In the genomic region with DNA sequence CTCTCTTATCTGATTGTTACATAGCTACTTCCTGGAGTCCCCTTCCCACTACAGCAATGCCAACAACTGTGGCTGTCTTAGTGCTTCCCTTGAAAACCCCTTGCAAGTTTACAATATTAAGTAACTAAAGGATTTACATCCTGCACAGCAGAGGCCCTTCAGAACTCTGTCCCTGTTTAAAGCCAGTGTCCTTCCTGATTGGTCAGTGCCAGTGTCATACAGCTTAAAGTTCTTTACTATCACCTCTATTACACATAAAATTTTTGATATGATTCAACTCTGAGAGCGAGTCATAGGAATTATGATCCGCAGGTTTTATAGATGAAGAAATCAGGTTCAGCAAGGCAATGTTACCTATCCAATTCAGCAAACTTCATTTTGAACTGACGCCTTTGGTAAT, we compare ENCODE assay signal across 25 cellular contexts.
"Had no signal": no experiment of that assay in that cellular context is flagged by ENCODE, and none has a peak within 500 bp of the region (broad histone marks: within the 10 kb centered on the region; RNA-seq: fewer than 3 reads in every experiment).

No MANE protein-coding gene starts in this region.

- H3K9me3 ChIP-seq: breast epithelium, SJSA1 had no signal

- H3K36me3 Mint-ChIP-seq: activated CD8-positive, alpha-beta memory T cell treated with anti-CD3 and anti-CD28 coated beads, Interleukin-2, amount 10 ng/mL, durations not matched to agents 7 days and 5 days; activated naive CD4-positive, alpha-beta T cell treated with anti-CD3 and anti-CD28 coated beads, Interleukin-2, amount 50 U/mL, for 24 hours had no signal

- DNase-seq: activated B cell treated with CpG ODN at 0.5 μM for 24 hours; activated CD4-positive, alpha-beta T cell treated with anti-CD3 and anti-CD28 coated beads for 1 hour; activated CD4-positive, alpha-beta T cell treated with anti-CD3 and anti-CD28 coated beads, Interleukin-2, amount 10 ng/mL, durations not matched to agents 24 days and 14 days; activated CD4-positive, alpha-beta T cell treated with anti-CD3 and anti-CD28 coated beads, Interleukin-2, amount 50 U/mL, for 48 hours; activated CD8-positive, alpha-beta memory T cell treated with anti-CD3 and anti-CD28 coated beads, Interleukin-2, amount 10 ng/mL, durations not matched to agents 7 days and 5 days; activated effector memory CD4-positive, alpha-beta T cell treated with Interleukin-2 at 50 U/mL for 16 hours; activated naive CD4-positive, alpha-beta T cell; activated T-cell treated with anti-CD3 and anti-CD28 coated beads, Interleukin-2, amount 50 U/mL, for 24 hours; aorta; central memory CD4-positive, alpha-beta T cell; NCI-H1092; NCI-H1417; NCI-H1930; NCI-H510A treated with DMSO at 0.1 percent for 48 hours; NCI-H69; PC-9; Right ventricle myocardium superior; RPMI8226 had no signal

- H3K4me3 ChIP-seq: breast epithelium, PC-9, SJSA1 had no signal

- H3K27me3 ChIP-seq: breast epithelium, SJSA1 had no signal

- H3K4me2 ChIP-seq: KMS-11, PC-9 had no signal

- H3K9me3 Mint-ChIP-seq: activated B cell treated with CpG ODN at 0.5 μM for 24 hours; activated CD4-positive, alpha-beta T cell treated with anti-CD3 and anti-CD28 coated beads, Interleukin-2, amount 10 ng/mL, durations not matched to agents 24 days and 14 days; activated naive CD4-positive, alpha-beta T cell treated with anti-CD3 and anti-CD28 coated beads, Interleukin-2, amount 50 U/mL, for 24 hours; activated T-cell treated with anti-CD3 and anti-CD28 coated beads, Interleukin-2, amount 50 U/mL, for 24 hours; activated T-helper 1 cell treated with anti-CD3 and anti-CD28 coated beads, Interleukin-12 subunit alpha, Interleukin-12 subunit beta, Interleukin-2, Interleukin-4 antibody, amounts not matched to agents 30 ng/mL and 10 ng/mL and 1 ng/mL, durations not matched to agents 14 hours and 24 hours and 36 hours; T-helper 1 cell treated with Interleukin-12 subunit alpha and Interleukin-12 subunit beta and Interleukin-4 antibody, amounts not matched to agents 30 μg/mL and 1 μg/mL, for 36 hours had no signal

- H3K9ac ChIP-seq: KMS-11 had no signal

- H3K4me3 Mint-ChIP-seq: activated B cell treated with CpG ODN at 0.5 μM for 24 hours; activated CD4-positive, alpha-beta T cell treated with anti-CD3 and anti-CD28 coated beads, Interleukin-2, amount 10 ng/mL, durations not matched to agents 24 days and 14 days; activated CD8-positive, alpha-beta memory T cell treated with anti-CD3 and anti-CD28 coated beads, Interleukin-2, amount 10 ng/mL, durations not matched to agents 7 days and 5 days; activated naive CD4-positive, alpha-beta T cell treated with anti-CD3 and anti-CD28 coated beads, Interleukin-2, amount 50 U/mL, for 24 hours; activated T-cell treated with anti-CD3 and anti-CD28 coated beads, Interleukin-2, amount 50 U/mL, for 24 hours; activated T-helper 1 cell treated with anti-CD3 and anti-CD28 coated beads, Interleukin-12 subunit alpha, Interleukin-12 subunit beta, Interleukin-2, Interleukin-4 antibody, amounts not matched to agents 30 ng/mL and 10 ng/mL and 1 ng/mL, durations not matched to agents 14 hours and 24 hours and 36 hours; T-helper 1 cell treated with Interleukin-12 subunit alpha and Interleukin-12 subunit beta and Interleukin-4 antibody, amounts not matched to agents 30 μg/mL and 1 μg/mL, for 36 hours had no signal

- H3K27ac Mint-ChIP-seq: activated B cell treated with CpG ODN at 0.5 μM for 24 hours; activated CD4-positive, alpha-beta T cell treated with anti-CD3 and anti-CD28 coated beads, Interleukin-2, amount 10 ng/mL, durations not matched to agents 24 days and 14 days; activated CD8-positive, alpha-beta memory T cell treated with anti-CD3 and anti-CD28 coated beads, Interleukin-2, amount 10 ng/mL, durations not matched to agents 7 days and 5 days; activated naive CD4-positive, alpha-beta T cell treated with anti-CD3 and anti-CD28 coated beads, Interleukin-2, amount 50 U/mL, for 24 hours; activated T-cell treated with anti-CD3 and anti-CD28 coated beads, Interleukin-2, amount 50 U/mL, for 24 hours; activated T-helper 1 cell treated with anti-CD3 and anti-CD28 coated beads, Interleukin-12 subunit alpha, Interleukin-12 subunit beta, Interleukin-2, Interleukin-4 antibody, amounts not matched to agents 30 ng/mL and 10 ng/mL and 1 ng/mL, durations not matched to agents 14 hours and 24 hours and 36 hours; T-helper 1 cell treated with Interleukin-12 subunit alpha and Interleukin-12 subunit beta and Interleukin-4 antibody, amounts not matched to agents 30 μg/mL and 1 μg/mL, for 36 hours had no signal

- H3K27me3 Mint-ChIP-seq: activated B cell treated with CpG ODN at 0.5 μM for 24 hours; activated CD4-positive, alpha-beta T cell treated with anti-CD3 and anti-CD28 coated beads, Interleukin-2, amount 10 ng/mL, durations not matched to agents 24 days and 14 days; activated CD8-positive, alpha-beta memory T cell treated with anti-CD3 and anti-CD28 coated beads, Interleukin-2, amount 10 ng/mL, durations not matched to agents 7 days and 5 days; activated naive CD4-positive, alpha-beta T cell treated with anti-CD3 and anti-CD28 coated beads, Interleukin-2, amount 50 U/mL, for 24 hours; activated T-cell treated with anti-CD3 and anti-CD28 coated beads, Interleukin-2, amount 50 U/mL, for 24 hours had no signal

- H3K4me1 Mint-ChIP-seq: activated B cell treated with CpG ODN at 0.5 μM for 24 hours; activated CD4-positive, alpha-beta T cell treated with anti-CD3 and anti-CD28 coated beads, Interleukin-2, amount 10 ng/mL, durations not matched to agents 24 days and 14 days; activated CD8-positive, alpha-beta memory T cell treated with anti-CD3 and anti-CD28 coated beads, Interleukin-2, amount 10 ng/mL, durations not matched to agents 7 days and 5 days; activated naive CD4-positive, alpha-beta T cell treated with anti-CD3 and anti-CD28 coated beads, Interleukin-2, amount 50 U/mL, for 24 hours had no signal

- H3K36me3 ChIP-seq: breast epithelium, SJSA1 had no signal

- ATAC-seq: activated CD8-positive, alpha-beta memory T cell treated with anti-CD3 and anti-CD28 coated beads, Interleukin-2, amount 10 ng/mL, durations not matched to agents 7 days and 5 days; SK-N-SH treated with all-trans-retinoic acid at 6 μM for 48 hours had no signal

- H3K27ac ChIP-seq: breast epithelium, KMS-11, PC-9, SJSA1 had no signal

- H2AFZ ChIP-seq: PC-9 had no signal

- H3K4me1 ChIP-seq: breast epithelium, SJSA1 had no signal
